ENCODE assay signal across 8 cellular contexts in the genomic region with DNA sequence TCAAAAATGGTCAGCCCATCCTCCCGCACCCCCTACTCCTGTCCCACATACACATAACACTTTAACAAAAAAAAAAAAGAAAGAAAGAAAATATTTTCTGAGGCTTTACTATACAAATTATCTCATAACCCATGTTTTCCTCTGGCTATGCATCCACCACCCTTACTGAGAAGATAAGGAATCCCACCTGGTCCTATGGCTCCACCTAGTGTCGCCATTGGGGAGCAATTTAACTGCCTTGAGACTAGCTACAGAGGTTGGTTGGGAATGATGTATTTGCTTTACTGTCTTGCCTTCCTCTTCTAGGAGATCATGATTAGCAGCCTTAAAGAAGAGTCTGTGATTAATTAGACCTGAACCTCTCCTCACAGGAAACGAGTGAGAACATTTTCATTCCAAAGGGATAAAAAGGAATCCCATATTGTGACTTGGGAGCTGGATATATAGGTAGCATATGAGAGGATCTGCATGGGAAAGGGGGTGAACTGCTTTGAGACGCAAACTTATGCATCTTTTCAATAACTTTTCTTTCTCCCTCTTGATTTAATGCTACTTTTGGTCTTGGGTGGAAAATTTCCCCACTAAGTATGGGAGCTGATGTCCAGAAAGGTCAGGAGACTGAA.
A peak's percentile ranks its signal among the peaks of the same experiment; 100 is the strongest.
DNase-seq lines count a peak whose midpoint lies in the region; ATAC-seq and TF ChIP-seq lines count a peak whose summit lies in the region.

No MANE protein-coding gene starts in this region.

- DNase-seq in Calu3 (peak; percentile 86), NCI-H526 treated with DMSO at 0.1 percent for 48 hours (lab: John Stamatoyannopoulos, UW) (peak; percentile 64), lung microvascular endothelial cell (ENCODE audit: low read depth in 2 of 2) (peak; percentile 71 to 79)
- DNase-seq in activated CD4-positive, alpha-beta T cell treated with anti-CD3 and anti-CD28 coated beads, Interleukin-2, amount 50 U/mL, for 1 hour, result peak; percentile 55
- DNase-seq in effector CD4-positive, alpha-beta T cell, result peak; percentile 49
- peak; percentile 20 to 21 for DNase-seq in stimulated activated CD8-positive, alpha-beta memory T cell treated with anti-CD3 and anti-CD28 coated beads, Interleukin-2, amount 100 ng/mL, for 1 hour (ENCODE audit: low read depth in 2 of 2)

- H3K4me3 Mint-ChIP-seq in Calu3 (ENCODE audit: low read depth, unreplicated experiment), result no peak overlapping the region

- CTCF ChIA-PET in Calu3 (lab: Charles Lee), result interaction anchor here (0.7 to 1.2 kb wide), 13 partner anchors 26 to 1033 kb away, joined by 3 to 7 read pairs (median 4); partner anchors contain the start of gene SELENOP

- no peaks in the 10 kb centered on the region for H3K4me1 Mint-ChIP-seq in Calu3 (ENCODE audit: low read depth, unreplicated experiment)

- no peaks in the 10 kb centered on the region for H3K36me3 Mint-ChIP-seq in Calu3 (ENCODE audit: insufficient read depth, unreplicated experiment)

- TF ChIP-seq CTCF in Calu3 (IDR thresholded peaks at IDR 0.05; ENCODE audit: unreplicated experiment), result peak; percentile 69

- ATAC-seq in GM19455 (IDR thresholded peaks at IDR 0.05; ENCODE audit: unreplicated experiment) (peak; percentile 81), HG03520 (IDR thresholded peaks at IDR 0.05; ENCODE audit: unreplicated experiment) (peak; percentile 85)

- H3K27ac Mint-ChIP-seq in Calu3 (ENCODE audit: unreplicated experiment), result no peak overlapping the region

- H3K9me3 Mint-ChIP-seq in Calu3 (ENCODE audit: low read depth, unreplicated experiment), result no peaks in the 10 kb centered on the region

- intact Hi-C loops in Calu3 (cut with micrococcal nuclease; ENCODE audit: unreplicated experiment), result loop anchor here (1.0 to 10.0 kb wide), 8 partner anchors 82 to 1035 kb away; no protein-coding TSS in a partner anchor

- BruUV-seq in Calu3 (replicated peaks; lab: Mats Ljungman, UMichigan), result no TSS peak

- H3K27me3 Mint-ChIP-seq in Calu3 (ENCODE audit: unreplicated experiment), result no peaks in the 10 kb centered on the region

Comparison
In these comparisons a context has a peak if more than half of its experiments do, and no peak if none do; other contexts are left out.
1. Peak in every context shown above with its lines: DNase-seq and ATAC-seq.
2. DNase-seq: peak in every context shown above with its lines; median percentile 86 in Calu3; 75 in lung microvascular endothelial cell; 64 in NCI-H526 treated with DMSO at 0.1 percent for 48 hours; 55 in activated CD4-positive, alpha-beta T cell treated with anti-CD3 and anti-CD28 coated beads, Interleukin-2, amount 50 U/mL, for 1 hour; 49 in effector CD4-positive, alpha-beta T cell; 20 in stimulated activated CD8-positive, alpha-beta memory T cell treated with anti-CD3 and anti-CD28 coated beads, Interleukin-2, amount 100 ng/mL, for 1 hour.